In genomic region chr18:13446024-13446423, GRCh38 we compare ENCODE assay signal across 15 cellular contexts.
"Had no signal": no experiment of that assay in that cellular context is flagged by ENCODE, and none has a peak within 500 bp of the region (broad histone marks: within the 10 kb centered on the region; RNA-seq: fewer than 3 reads in every experiment).

No MANE protein-coding gene starts in this region.

- H3K27me3 Mint-ChIP-seq: activated CD4-positive, alpha-beta T cell treated with anti-CD3 and anti-CD28 coated beads, Interleukin-2, amount 10 ng/mL, durations not matched to agents 7 days and 5 days; T-helper 17 cell had no signal

- H3K36me3 Mint-ChIP-seq: naive B cell had no signal

- H3K4me1 ChIP-seq: pancreas had no signal

- H3K9me3 ChIP-seq: ascending aorta, gastroesophageal sphincter, heart right ventricle, pancreas, tibial artery, uterus had no signal

- DNase-seq: activated CD4-positive, alpha-beta T cell treated with anti-CD3 and anti-CD28 coated beads, Interleukin-2, amount 10 ng/mL, durations not matched to agents 7 days and 5 days; activated gamma-delta T cell treated with Interleukin-2 at 50 U/mL for 16 hours; activated T-cell treated with anti-CD3 and anti-CD28 coated beads, Interleukin-2, amount 50 U/mL, for 4 hours; heart right ventricle; left colon; midbrain; naive B cell; pancreas; stimulated activated CD4-positive, alpha-beta T cell treated with anti-CD3 and anti-CD28 coated beads, Interleukin-12 subunit alpha, Interleukin-12 subunit beta, amount 100 ng/mL, for 4 hours; T-helper 17 cell; uterus had no signal

- ATAC-seq: gastroesophageal sphincter, heart right ventricle, left colon, pancreas had no signal

- H3K36me3 ChIP-seq: gastroesophageal sphincter, heart right ventricle, pancreas, tibial artery, uterus had no signal

- H3K27me3 ChIP-seq: ascending aorta, gastroesophageal sphincter, heart right ventricle, pancreas, tibial artery, uterus had no signal

- H3K27ac ChIP-seq: heart right ventricle, pancreas, uterus had no signal

- H3K4me3 ChIP-seq: ascending aorta, gastroesophageal sphincter, heart right ventricle, lung, pancreas, tibial artery, uterus had no signal

- H3K9me3 Mint-ChIP-seq: activated CD4-positive, alpha-beta T cell treated with anti-CD3 and anti-CD28 coated beads, Interleukin-2, amount 10 ng/mL, durations not matched to agents 7 days and 5 days; activated T-cell treated with anti-CD3 and anti-CD28 coated beads, Interleukin-2, amount 50 U/mL, for 4 hours; naive B cell had no signal

- H3K4me3 Mint-ChIP-seq: activated CD4-positive, alpha-beta T cell treated with anti-CD3 and anti-CD28 coated beads, Interleukin-2, amount 10 ng/mL, durations not matched to agents 7 days and 5 days; activated T-cell treated with anti-CD3 and anti-CD28 coated beads, Interleukin-2, amount 50 U/mL, for 4 hours; naive B cell had no signal

- H3K27ac Mint-ChIP-seq: activated CD4-positive, alpha-beta T cell treated with anti-CD3 and anti-CD28 coated beads, Interleukin-2, amount 10 ng/mL, durations not matched to agents 7 days and 5 days; naive B cell; T-helper 17 cell had no signal
